Comparison of ENCODE assay signal across 8 cellular contexts in genomic region chr13:48028066-48028465, GRCh38.
"Had no signal": no experiment of that assay in that cellular context is flagged by ENCODE, and none has a peak within 500 bp of the region (broad histone marks: within the 10 kb centered on the region; RNA-seq: fewer than 3 reads in every experiment).

No MANE protein-coding gene starts in this region.

- H3K9me3 ChIP-seq: HAP-1 had no signal

- FAIRE-seq: HTR-8/SVneo had no signal

- H3K4me1 ChIP-seq: HAP-1 had no signal

- H3K4me3 ChIP-seq: GM23248, HAP-1 had no signal

- H2AFZ ChIP-seq: GM23248 had no signal

- H3K27ac ChIP-seq: GM23248 had no signal

- H3K4me3 Mint-ChIP-seq: HFFc6 had no signal

- H3K36me3 ChIP-seq: HAP-1 had no signal

- ATAC-seq: HCT116 had no signal

- DNase-seq: GM23248, GOT3, H7, HFFc6, IMR-90 had no signal

- H3K27ac Mint-ChIP-seq: HFFc6 had no signal
